In the genomic region with DNA sequence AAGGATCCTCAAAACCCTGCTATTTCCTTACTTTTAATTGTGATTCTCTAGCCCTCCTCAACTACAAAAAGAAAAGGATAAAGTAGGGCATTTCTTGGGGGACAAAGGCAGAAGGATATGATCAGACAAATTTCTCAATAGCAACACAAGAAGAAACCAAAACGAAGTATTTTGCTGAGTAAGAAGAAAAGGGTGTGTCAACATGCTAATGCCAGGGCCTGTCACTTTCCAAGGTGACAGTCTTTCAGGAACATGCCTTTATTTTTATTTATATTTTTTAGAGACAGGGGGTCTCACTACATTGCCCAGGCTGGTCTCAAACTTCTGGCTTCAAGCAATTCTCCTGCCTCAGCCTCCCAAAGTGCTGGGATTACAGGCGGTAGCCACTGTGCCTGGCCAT, we compare ENCODE assay signal across 20 cellular contexts.
"Had no signal": no experiment of that assay in that cellular context is flagged by ENCODE, and none has a peak within 500 bp of the region (broad histone marks: within the 10 kb centered on the region; RNA-seq: fewer than 3 reads in every experiment).

No MANE protein-coding gene starts in this region.

- H3K4me3 Mint-ChIP-seq: activated CD4-positive, alpha-beta memory T cell treated with anti-CD3 and anti-CD28 coated beads for 36 hours; dendritic cell treated with granulocyte-macrophage colony-stimulating factor and Interleukin-4, amounts not matched to agents 40 ng/mL and 50 ng/mL, for 4 days; effector memory CD8-positive, alpha-beta T cell; naive thymus-derived CD4-positive, alpha-beta T cell; T-helper 2 cell treated with Interferon-gamma antibody and Interleukin-4, amounts not matched to agents 5 μg/mL and 100 μg/mL, for 36 hours had no signal

- H3K4me1 ChIP-seq: body of pancreas, prostate gland, sigmoid colon, upper lobe of right lung had no signal

- H3K27me3 ChIP-seq: body of pancreas, hepatocyte, sigmoid colon, suprapubic skin, upper lobe of right lung had no signal

- H3K4me2 ChIP-seq: hepatocyte had no signal

- H3K9me3 ChIP-seq: body of pancreas, prostate gland, sigmoid colon, suprapubic skin, upper lobe of right lung had no signal

- ATAC-seq: body of pancreas; effector memory CD8-positive, alpha-beta T cell; naive thymus-derived CD4-positive, alpha-beta T cell; upper lobe of right lung had no signal

- H2AFZ ChIP-seq: hepatocyte had no signal

- H3K79me2 ChIP-seq: hepatocyte had no signal

- H3K9me3 Mint-ChIP-seq: activated CD4-positive, alpha-beta memory T cell treated with anti-CD3 and anti-CD28 coated beads for 36 hours; activated naive CD4-positive, alpha-beta T cell treated with anti-CD3 and anti-CD28 coated beads, Interleukin-2, amount 50 U/mL, for 72 hours; dendritic cell treated with granulocyte-macrophage colony-stimulating factor and Interleukin-4, amounts not matched to agents 40 ng/mL and 50 ng/mL, for 4 days; effector memory CD8-positive, alpha-beta T cell; naive thymus-derived CD4-positive, alpha-beta T cell; T-helper 2 cell treated with Interferon-gamma antibody and Interleukin-4, amounts not matched to agents 5 μg/mL and 100 μg/mL, for 36 hours had no signal

- H3K36me3 ChIP-seq: prostate gland had no signal

- H3K4me3 ChIP-seq: body of pancreas, hepatocyte, prostate gland, sigmoid colon, suprapubic skin, upper lobe of right lung had no signal

- H3K27ac Mint-ChIP-seq: dendritic cell treated with granulocyte-macrophage colony-stimulating factor and Interleukin-4, amounts not matched to agents 40 ng/mL and 50 ng/mL, for 4 days; effector memory CD8-positive, alpha-beta T cell had no signal

- H3K27me3 Mint-ChIP-seq: activated CD4-positive, alpha-beta memory T cell treated with anti-CD3 and anti-CD28 coated beads for 36 hours; dendritic cell treated with granulocyte-macrophage colony-stimulating factor and Interleukin-4, amounts not matched to agents 40 ng/mL and 50 ng/mL, for 4 days; effector memory CD8-positive, alpha-beta T cell; naive thymus-derived CD4-positive, alpha-beta T cell had no signal

- H3K27ac ChIP-seq: body of pancreas, hepatocyte, prostate gland, sigmoid colon, suprapubic skin, upper lobe of right lung had no signal

- DNase-seq: activated CD4-positive, alpha-beta memory T cell treated with anti-CD3 and anti-CD28 coated beads for 36 hours; activated CD4-positive, CD25-positive, alpha-beta regulatory T cell treated with anti-CD3 and anti-CD28 coated beads, Interleukin-2, amount 50 U/mL, for 72 hours; activated CD8-positive, alpha-beta memory T cell treated with anti-CD3 and anti-CD28 coated beads, Interleukin-2, amount 50 U/mL, for 4 hours; amniotic stem cell; body of pancreas; cerebellar nuclear complex; effector memory CD8-positive, alpha-beta T cell; midbrain; naive thymus-derived CD4-positive, alpha-beta T cell; nucleus accumbens; sigmoid colon; stimulated activated CD4-positive, alpha-beta T cell treated with anti-CD3 and anti-CD28 coated beads, Interleukin-12 subunit alpha, Interleukin-12 subunit beta, amount 100 ng/mL, for 4 hours; stimulated activated naive CD8-positive, alpha-beta T cell treated with anti-CD3 and anti-CD28 coated beads, Interleukin-15, Interleukin-2, amounts not matched to agents 100 U/mL and 50 U/mL, for 24 hours; upper lobe of right lung had no signal
